In the genomic region with DNA sequence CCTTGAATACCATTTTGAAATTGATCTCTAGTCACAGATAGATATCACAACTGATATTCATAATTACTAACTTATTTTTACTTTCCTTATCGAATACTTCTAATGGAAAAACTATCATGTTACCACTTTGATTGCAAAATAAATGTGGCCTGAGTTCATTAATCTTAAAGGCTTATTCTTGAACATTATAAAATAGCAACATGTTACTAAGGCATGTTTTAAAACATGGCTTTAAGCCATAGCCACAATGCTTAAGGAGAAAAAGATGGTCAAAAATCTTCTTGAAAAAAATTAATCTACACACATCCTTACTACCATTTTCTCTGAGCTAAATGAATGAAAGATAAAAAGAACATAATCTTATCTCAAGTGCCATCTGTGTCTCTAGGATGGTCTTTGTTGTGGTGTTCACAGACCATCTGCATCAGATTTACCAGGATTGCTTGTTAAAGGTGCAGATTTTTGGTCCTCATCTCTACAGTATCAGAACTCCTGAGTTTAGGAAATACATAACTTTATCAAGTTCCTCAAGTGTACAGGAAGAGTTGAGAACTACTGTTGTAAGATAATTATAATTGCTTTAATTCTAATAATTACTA, we compare ENCODE assay signal across 20 cellular contexts.
"Had no signal": no experiment of that assay in that cellular context is flagged by ENCODE, and none has a peak within 500 bp of the region (broad histone marks: within the 10 kb centered on the region; RNA-seq: fewer than 3 reads in every experiment).

No MANE protein-coding gene starts in this region.

- H3K27me3 ChIP-seq: dorsolateral prefrontal cortex, heart left ventricle, tibial artery had no signal

- H3K27ac ChIP-seq: dorsolateral prefrontal cortex, heart left ventricle, lower lobe of right lung, prostate gland, skin epidermis, tibial artery had no signal

- H3K4me3 ChIP-seq: dorsolateral prefrontal cortex, heart left ventricle, lower lobe of right lung, prostate gland, skin epidermis, tibial artery had no signal

- H3K4me3 Mint-ChIP-seq: activated CD4-positive, alpha-beta memory T cell treated with anti-CD3 and anti-CD28 coated beads, Interleukin-2, amount 10 ng/mL, durations not matched to agents 7 days and 5 days; activated T-cell treated with anti-CD3 and anti-CD28 coated beads, Interleukin-2, amount 50 U/mL, for 72 hours; immature natural killer cell; mesothelial cell of epicardium; WTC11 had no signal

- H3K36me3 ChIP-seq: heart left ventricle, lower lobe of right lung, prostate gland, tibial artery had no signal

- ATAC-seq: activated naive CD4-positive, alpha-beta T cell treated with anti-CD3 and anti-CD28 coated beads, Interleukin-2, amount 50 U/mL, for 72 hours; activated T-cell treated with anti-CD3 and anti-CD28 coated beads, Interleukin-2, amount 50 U/mL, for 72 hours; heart left ventricle; left cardiac atrium; lower lobe of right lung; right cardiac atrium had no signal

- H3K36me3 Mint-ChIP-seq: immature natural killer cell, WTC11 had no signal

- H3K27me3 Mint-ChIP-seq: activated CD4-positive, alpha-beta memory T cell treated with anti-CD3 and anti-CD28 coated beads, Interleukin-2, amount 10 ng/mL, durations not matched to agents 7 days and 5 days had no signal

- H3K9me3 ChIP-seq: heart left ventricle, lower lobe of right lung, prostate gland, tibial artery had no signal

- H3K4me1 ChIP-seq: lower lobe of right lung, prostate gland had no signal

- H3K27ac Mint-ChIP-seq: activated CD4-positive, alpha-beta memory T cell treated with anti-CD3 and anti-CD28 coated beads, Interleukin-2, amount 10 ng/mL, durations not matched to agents 7 days and 5 days; activated naive CD4-positive, alpha-beta T cell treated with anti-CD3 and anti-CD28 coated beads, Interleukin-2, amount 50 U/mL, for 72 hours; activated T-cell treated with anti-CD3 and anti-CD28 coated beads, Interleukin-2, amount 50 U/mL, for 72 hours; immature natural killer cell; mesothelial cell of epicardium; WTC11 had no signal

- DNase-seq: activated CD4-positive, alpha-beta memory T cell treated with anti-CD3 and anti-CD28 coated beads, Interleukin-2, amount 10 ng/mL, durations not matched to agents 7 days and 5 days; activated CD4-positive, alpha-beta T cell treated with anti-CD3 and anti-CD28 coated beads for 4 hours; activated CD8-positive, alpha-beta memory T cell treated with anti-CD3 and anti-CD28 coated beads, Interleukin-2, amount 50 U/mL, for 4 hours; activated gamma-delta T cell; activated T-cell treated with anti-CD3 and anti-CD28 coated beads, Interleukin-2, amount 50 U/mL, for 72 hours; dorsolateral prefrontal cortex; heart left ventricle; immature natural killer cell; left cardiac atrium; lower lobe of right lung; right cardiac atrium; stimulated activated CD4-positive, alpha-beta T cell treated with anti-CD3 and anti-CD28 coated beads, Interleukin-15, amount 100 ng/mL, for 24 hours; stimulated activated CD4-positive, alpha-beta T cell treated with anti-CD3 and anti-CD28 coated beads, Interleukin-4, amount 100 ng/mL, for 24 hours; stimulated activated naive CD4-positive, alpha-beta T cell; tibial artery had no signal

- H3K9me3 Mint-ChIP-seq: activated CD4-positive, alpha-beta memory T cell treated with anti-CD3 and anti-CD28 coated beads, Interleukin-2, amount 10 ng/mL, durations not matched to agents 7 days and 5 days; activated naive CD4-positive, alpha-beta T cell treated with anti-CD3 and anti-CD28 coated beads, Interleukin-2, amount 50 U/mL, for 72 hours; activated T-cell treated with anti-CD3 and anti-CD28 coated beads, Interleukin-2, amount 50 U/mL, for 72 hours; immature natural killer cell; WTC11 had no signal
